Comparison of ENCODE assay signal across 8 cellular contexts in genomic region chr7:6530626-6531491, GRCh38. TPM values are rescaled to one million over a fixed set of nuclear protein-coding genes. Genes with fewer than 3 reads are reported as not detected.
DNase-seq lines count a peak whose midpoint lies in the region; ATAC-seq, FAIRE-seq and TF ChIP-seq lines count a peak whose summit lies in the region.

No MANE protein-coding gene starts in this region.

- no peak for FAIRE-seq in frontal cortex (lab: Jason Lieb, UNC)

- H3K4me3 ChIP-seq in right cardiac atrium (ENCODE audit: low read length): peak overlapping the region; percentile 32

- no peaks in the 10 kb centered on the region for H3K9me3 ChIP-seq in right cardiac atrium (ENCODE audit: control insufficient read depth, low read length)

- intact Hi-C loops in right cardiac atrium (cut with DNase I): no loop called here

- no peaks in the 10 kb centered on the region for H3K4me1 ChIP-seq in right cardiac atrium (ENCODE audit: control insufficient read depth, insufficient read depth, low read length)

- no peaks in the 10 kb centered on the region for H3K27me3 ChIP-seq in right cardiac atrium (ENCODE audit: control insufficient read depth, insufficient read depth)

- no peak overlapping the region for H3K27ac ChIP-seq in right cardiac atrium (ENCODE audit: low read length)

- no peak for TF ChIP-seq EP300 in Ishikawa (IDR thresholded peaks at IDR 0.05; ENCODE audit: borderline replicate concordance)

- no peak for TF ChIP-seq RAD21 in Ishikawa (IDR thresholded peaks at IDR 0.05; ENCODE audit: low read depth)

- 1% methylated on average over 74 of the region's 74 CpGs for WGBS in right cardiac atrium

- peak; percentile 59 for DNase-seq in activated T-cell treated with anti-CD3 and anti-CD28 coated beads for 4 hours
- no peak for DNase-seq in right cardiac atrium
- DNase-seq in stimulated activated CD4-positive, alpha-beta T cell treated with anti-CD3 and anti-CD28 coated beads, Interleukin-1b, Interleukin-23, amount 100 ng/mL, for 4 hours (ENCODE audit: low read depth in 2 of 2): peak; percentile 55 to 59
- no peak for DNase-seq in hippocampal formation (lab: John Stamatoyannopoulos, UW)
- no peak for DNase-seq in frontal cortex (ENCODE audit: low spot score in 2 of 2)

- ATAC-seq in GM18498 (IDR thresholded peaks at IDR 0.05; ENCODE audit: unreplicated experiment): peak; percentile 58
- no peak for ATAC-seq in right cardiac atrium
- no peak for ATAC-seq in GM18520 (IDR thresholded peaks at IDR 0.05; ENCODE audit: unreplicated experiment)

TF ChIP-seq in Ishikawa, 13 proteins besides CTCF, POLR2A, EP300 and RAD21:
- TF ChIP-seq ZBTB7A (IDR thresholded peaks at IDR 0.05; ENCODE audit: low read depth) (peak; percentile 45; the same call in 1 of the 2 replicates), FOXM1 (IDR thresholded peaks at IDR 0.05; ENCODE audit: borderline replicate concordance, low read depth) (no peak), EGR1 (IDR thresholded peaks at IDR 0.05) (no peak), REST (IDR thresholded peaks at IDR 0.05; ENCODE audit: low read depth) (no peak), TEAD4 (IDR thresholded peaks at IDR 0.05) (no peak), TCF12 (IDR thresholded peaks at IDR 0.05; ENCODE audit: low read depth) (no peak), USF1 (IDR thresholded peaks at IDR 0.05) (no peak)

RNA-seq across cellular contexts. Expression of gene GRID2IP, which starts 20.4 kb away (rescaled TPM):
- total RNA-seq in right cardiac atrium (under 1 TPM in 2 of 4 donors, not detected in 2; 0.09 to 0.20 TPM), frontal cortex (0.41 TPM)
- 0.05 TPM for polyA plus RNA-seq in right cardiac atrium

RNA-seq across cellular contexts. Expression of gene ZDHHC4, which starts 46.4 kb away (rescaled TPM):
- total RNA-seq in right cardiac atrium (10 to 100 TPM; 43.0 to 51.7 (median 46.3) TPM), frontal cortex (52.2 TPM)
- polyA plus RNA-seq in right cardiac atrium: 37.1 TPM

RNA-seq across cellular contexts. Expression of gene KDELR2, which starts 46.9 kb away (rescaled TPM):
- total RNA-seq in right cardiac atrium: 100 to 1,000 TPM in 1 of 4 donors, 10 to 100 TPM in 3; 56.0 to 114 (median 79.5) TPM
- 58.1 TPM for polyA plus RNA-seq in right cardiac atrium
- 77.9 TPM for total RNA-seq in frontal cortex

RNA-seq across cellular contexts. Expression of gene INTS15, which starts 59.0 kb away (rescaled TPM):
- total RNA-seq in right cardiac atrium: 10 to 100 TPM; 15.6 to 18.7 (median 17.3) TPM
- 9.4 TPM for polyA plus RNA-seq in right cardiac atrium
- 22.4 TPM for total RNA-seq in frontal cortex

Comparison
In these comparisons a context has a peak if more than half of its experiments do, and no peak if none do; other contexts are left out.
1. DNase-seq: peak in activated T-cell treated with anti-CD3 and anti-CD28 coated beads for 4 hours (single experiment) and stimulated activated CD4-positive, alpha-beta T cell treated with anti-CD3 and anti-CD28 coated beads, Interleukin-1b, Interleukin-23, amount 100 ng/mL, for 4 hours (2 of 2); none in right cardiac atrium (0 of 3), hippocampal formation (0 of 2) and frontal cortex (0 of 2).